Comparison of ENCODE assay signal across 1 cellular context in the genomic region with DNA sequence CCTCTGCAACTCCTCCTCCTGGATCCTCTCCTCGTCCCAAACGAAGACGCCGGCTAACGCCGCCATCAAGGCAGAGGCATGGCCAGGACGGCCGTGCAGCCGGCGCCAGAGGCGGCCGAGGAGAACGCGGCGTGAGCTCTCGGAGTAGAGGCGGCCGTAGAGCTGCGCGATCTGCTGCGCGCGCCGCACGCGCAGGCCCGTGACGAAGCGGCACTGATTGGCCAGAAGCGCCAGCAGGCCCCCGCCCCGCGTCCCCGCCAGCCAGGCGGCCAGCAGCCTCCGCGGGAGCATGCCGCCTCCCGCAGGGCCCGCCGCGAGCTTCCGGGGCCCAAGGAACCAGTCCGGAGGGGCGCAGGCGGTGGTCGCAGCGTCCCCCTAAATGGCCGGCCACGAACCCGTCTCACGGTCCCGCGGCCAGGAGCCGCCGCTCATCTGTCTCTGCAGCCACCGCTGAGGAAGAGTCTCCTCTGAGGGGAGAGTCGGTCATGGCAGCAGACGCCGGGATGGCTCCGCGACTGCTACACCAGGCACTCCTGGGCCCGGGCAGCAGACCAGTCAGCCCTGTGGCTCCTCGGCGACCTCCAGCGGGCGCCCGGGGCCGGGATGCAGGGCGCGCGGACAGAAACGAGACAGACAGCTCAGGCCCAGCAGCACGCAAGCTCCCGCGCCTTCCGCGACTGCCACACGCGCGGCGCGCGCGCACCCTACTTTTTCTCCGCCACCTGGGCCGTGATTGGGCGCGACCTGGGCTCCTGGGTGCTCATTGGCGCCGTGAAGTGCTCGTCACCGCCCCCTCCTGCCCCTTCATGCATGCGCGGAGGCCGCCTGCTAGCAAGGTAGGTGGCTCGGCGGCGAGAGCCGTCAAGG.
TF ChIP-seq lines count a peak whose summit lies in the region.

A gene with protein sequence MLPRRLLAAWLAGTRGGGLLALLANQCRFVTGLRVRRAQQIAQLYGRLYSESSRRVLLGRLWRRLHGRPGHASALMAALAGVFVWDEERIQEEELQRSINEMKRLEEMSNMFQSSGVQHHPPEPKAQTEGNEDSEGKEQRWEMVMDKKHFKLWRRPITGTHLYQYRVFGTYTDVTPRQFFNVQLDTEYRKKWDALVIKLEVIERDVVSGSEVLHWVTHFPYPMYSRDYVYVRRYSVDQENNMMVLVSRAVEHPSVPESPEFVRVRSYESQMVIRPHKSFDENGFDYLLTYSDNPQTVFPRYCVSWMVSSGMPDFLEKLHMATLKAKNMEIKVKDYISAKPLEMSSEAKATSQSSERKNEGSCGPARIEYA (minus strand): TSS at position 684 of the 867 bp plus-strand sequence. CDS start 393 bp downstream, at position 291.

TF ChIP-seq in HepG2, 621 proteins besides CTCF, POLR2A, EP300 and RAD21 (continued from another document and continues in another):
- TF ChIP-seq, protein P1, sequence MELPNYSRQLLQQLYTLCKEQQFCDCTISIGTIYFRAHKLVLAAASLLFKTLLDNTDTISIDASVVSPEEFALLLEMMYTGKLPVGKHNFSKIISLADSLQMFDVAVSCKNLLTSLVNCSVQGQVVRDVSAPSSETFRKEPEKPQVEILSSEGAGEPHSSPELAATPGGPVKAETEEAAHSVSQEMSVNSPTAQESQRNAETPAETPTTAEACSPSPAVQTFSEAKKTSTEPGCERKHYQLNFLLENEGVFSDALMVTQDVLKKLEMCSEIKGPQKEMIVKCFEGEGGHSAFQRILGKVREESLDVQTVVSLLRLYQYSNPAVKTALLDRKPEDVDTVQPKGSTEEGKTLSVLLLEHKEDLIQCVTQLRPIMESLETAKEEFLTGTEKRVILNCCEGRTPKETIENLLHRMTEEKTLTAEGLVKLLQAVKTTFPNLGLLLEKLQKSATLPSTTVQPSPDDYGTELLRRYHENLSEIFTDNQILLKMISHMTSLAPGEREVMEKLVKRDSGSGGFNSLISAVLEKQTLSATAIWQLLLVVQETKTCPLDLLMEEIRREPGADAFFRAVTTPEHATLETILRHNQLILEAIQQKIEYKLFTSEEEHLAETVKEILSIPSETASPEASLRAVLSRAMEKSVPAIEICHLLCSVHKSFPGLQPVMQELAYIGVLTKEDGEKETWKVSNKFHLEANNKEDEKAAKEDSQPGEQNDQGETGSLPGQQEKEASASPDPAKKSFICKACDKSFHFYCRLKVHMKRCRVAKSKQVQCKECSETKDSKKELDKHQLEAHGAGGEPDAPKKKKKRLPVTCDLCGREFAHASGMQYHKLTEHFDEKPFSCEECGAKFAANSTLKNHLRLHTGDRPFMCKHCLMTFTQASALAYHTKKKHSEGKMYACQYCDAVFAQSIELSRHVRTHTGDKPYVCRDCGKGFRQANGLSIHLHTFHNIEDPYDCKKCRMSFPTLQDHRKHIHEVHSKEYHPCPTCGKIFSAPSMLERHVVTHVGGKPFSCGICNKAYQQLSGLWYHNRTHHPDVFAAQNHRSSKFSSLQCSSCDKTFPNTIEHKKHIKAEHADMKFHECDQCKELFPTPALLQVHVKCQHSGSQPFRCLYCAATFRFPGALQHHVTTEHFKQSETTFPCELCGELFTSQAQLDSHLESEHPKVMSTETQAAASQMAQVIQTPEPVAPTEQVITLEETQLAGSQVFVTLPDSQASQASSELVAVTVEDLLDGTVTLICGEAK (IDR thresholded peaks at IDR 0.05): no peak
- TF ChIP-seq, protein P1 (CRISPR knock-in tag; IDR thresholded peaks at IDR 0.05): peak; percentile 79; the same call in 1 of the 2 replicates
- TF ChIP-seq, protein P2, sequence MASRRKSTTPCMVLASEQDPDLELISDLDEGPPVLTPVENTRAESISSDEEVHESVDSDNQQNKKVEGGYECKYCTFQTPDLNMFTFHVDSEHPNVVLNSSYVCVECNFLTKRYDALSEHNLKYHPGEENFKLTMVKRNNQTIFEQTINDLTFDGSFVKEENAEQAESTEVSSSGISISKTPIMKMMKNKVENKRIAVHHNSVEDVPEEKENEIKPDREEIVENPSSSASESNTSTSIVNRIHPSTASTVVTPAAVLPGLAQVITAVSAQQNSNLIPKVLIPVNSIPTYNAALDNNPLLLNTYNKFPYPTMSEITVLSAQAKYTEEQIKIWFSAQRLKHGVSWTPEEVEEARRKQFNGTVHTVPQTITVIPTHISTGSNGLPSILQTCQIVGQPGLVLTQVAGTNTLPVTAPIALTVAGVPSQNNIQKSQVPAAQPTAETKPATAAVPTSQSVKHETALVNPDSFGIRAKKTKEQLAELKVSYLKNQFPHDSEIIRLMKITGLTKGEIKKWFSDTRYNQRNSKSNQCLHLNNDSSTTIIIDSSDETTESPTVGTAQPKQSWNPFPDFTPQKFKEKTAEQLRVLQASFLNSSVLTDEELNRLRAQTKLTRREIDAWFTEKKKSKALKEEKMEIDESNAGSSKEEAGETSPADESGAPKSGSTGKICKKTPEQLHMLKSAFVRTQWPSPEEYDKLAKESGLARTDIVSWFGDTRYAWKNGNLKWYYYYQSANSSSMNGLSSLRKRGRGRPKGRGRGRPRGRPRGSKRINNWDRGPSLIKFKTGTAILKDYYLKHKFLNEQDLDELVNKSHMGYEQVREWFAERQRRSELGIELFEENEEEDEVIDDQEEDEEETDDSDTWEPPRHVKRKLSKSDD (CRISPR knock-in tag; IDR thresholded peaks at IDR 0.05; ENCODE audit: low read depth): peak; percentile 92
- TF ChIP-seq ZNF446 (CRISPR knock-in tag; IDR thresholded peaks at IDR 0.05): peak; percentile 82
- TF ChIP-seq, protein P3, sequence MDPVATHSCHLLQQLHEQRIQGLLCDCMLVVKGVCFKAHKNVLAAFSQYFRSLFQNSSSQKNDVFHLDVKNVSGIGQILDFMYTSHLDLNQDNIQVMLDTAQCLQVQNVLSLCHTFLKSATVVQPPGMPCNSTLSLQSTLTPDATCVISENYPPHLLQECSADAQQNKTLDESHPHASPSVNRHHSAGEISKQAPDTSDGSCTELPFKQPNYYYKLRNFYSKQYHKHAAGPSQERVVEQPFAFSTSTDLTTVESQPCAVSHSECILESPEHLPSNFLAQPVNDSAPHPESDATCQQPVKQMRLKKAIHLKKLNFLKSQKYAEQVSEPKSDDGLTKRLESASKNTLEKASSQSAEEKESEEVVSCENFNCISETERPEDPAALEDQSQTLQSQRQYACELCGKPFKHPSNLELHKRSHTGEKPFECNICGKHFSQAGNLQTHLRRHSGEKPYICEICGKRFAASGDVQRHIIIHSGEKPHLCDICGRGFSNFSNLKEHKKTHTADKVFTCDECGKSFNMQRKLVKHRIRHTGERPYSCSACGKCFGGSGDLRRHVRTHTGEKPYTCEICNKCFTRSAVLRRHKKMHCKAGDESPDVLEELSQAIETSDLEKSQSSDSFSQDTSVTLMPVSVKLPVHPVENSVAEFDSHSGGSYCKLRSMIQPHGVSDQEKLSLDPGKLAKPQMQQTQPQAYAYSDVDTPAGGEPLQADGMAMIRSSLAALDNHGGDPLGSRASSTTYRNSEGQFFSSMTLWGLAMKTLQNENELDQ (CRISPR knock-in tag; IDR thresholded peaks at IDR 0.05; ENCODE audit: borderline replicate concordance): no peak
- no peak for TF ChIP-seq ZSCAN20 (CRISPR knock-in tag; IDR thresholded peaks at IDR 0.05; ENCODE audit: borderline replicate concordance)
- peak; percentile 79 for TF ChIP-seq NR2C2 (CRISPR knock-in tag; IDR thresholded peaks at IDR 0.05; ENCODE audit: borderline replicate concordance)
- TF ChIP-seq ATF7 (IDR thresholded peaks at IDR 0.05): no peak
- TF ChIP-seq ATF7 (CRISPR knock-in tag; IDR thresholded peaks at IDR 0.05): peak; percentile 72
- peak; percentile 96; the same call in 1 of the 2 replicates for TF ChIP-seq ZNF451 (CRISPR knock-in tag; IDR thresholded peaks at IDR 0.05)
- TF ChIP-seq KAT7 (CRISPR knock-in tag; IDR thresholded peaks at IDR 0.05; ENCODE audit: borderline replicate concordance): peak; percentile 28; the same call in 1 of the 2 replicates
- TF ChIP-seq SALL1 (CRISPR knock-in tag; IDR thresholded peaks at IDR 0.05): peak; percentile 74
- TF ChIP-seq CBX5 (CRISPR knock-in tag; IDR thresholded peaks at IDR 0.05; ENCODE audit: borderline replicate concordance): peak; percentile 56; the same call in 1 of the 2 replicates
- no peak for TF ChIP-seq ZNF720 (CRISPR knock-in tag; IDR thresholded peaks at IDR 0.05)
- no peak; the same call in 1 of the 2 replicates for TF ChIP-seq CCDC6 (CRISPR knock-in tag; IDR thresholded peaks at IDR 0.05)
- TF ChIP-seq ZNF7 (CRISPR knock-in tag; IDR thresholded peaks at IDR 0.05): no peak
- TF ChIP-seq RARA (CRISPR knock-in tag; IDR thresholded peaks at IDR 0.05): no peak
- no peak; the same call in 1 of the 2 replicates for TF ChIP-seq ZBTB42 (CRISPR knock-in tag; IDR thresholded peaks at IDR 0.05)
- TF ChIP-seq PTBP1 (IDR thresholded peaks at IDR 0.05; ENCODE audit: low read depth, low read length, poor library complexity, severe bottlenecking): no peak
- TF ChIP-seq, protein P4, sequence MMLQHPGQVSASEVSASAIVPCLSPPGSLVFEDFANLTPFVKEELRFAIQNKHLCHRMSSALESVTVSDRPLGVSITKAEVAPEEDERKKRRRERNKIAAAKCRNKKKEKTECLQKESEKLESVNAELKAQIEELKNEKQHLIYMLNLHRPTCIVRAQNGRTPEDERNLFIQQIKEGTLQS (CRISPR knock-in tag; IDR thresholded peaks at IDR 0.05): no peak; the same call in 1 of the 2 replicates
- TF ChIP-seq CREM (IDR thresholded peaks at IDR 0.05): peak; percentile 65; the same call in 1 of the 2 replicates
- TF ChIP-seq CREM (CRISPR knock-in tag; IDR thresholded peaks at IDR 0.05): no peak
- 0 out of 2 replicates have a peak, but pooled peaks have one; percentile 52 for TF ChIP-seq REXO4 (CRISPR knock-in tag; IDR thresholded peaks at IDR 0.05; ENCODE audit: borderline replicate concordance)
- peak; percentile 77 for TF ChIP-seq TMF1 (CRISPR knock-in tag; IDR thresholded peaks at IDR 0.05; ENCODE audit: low read depth)
- peak; percentile 66; the same call in 1 of the 2 replicates for TF ChIP-seq ZFP1 (CRISPR knock-in tag; IDR thresholded peaks at IDR 0.05)
- TF ChIP-seq SCMH1 (CRISPR knock-in tag; IDR thresholded peaks at IDR 0.05; ENCODE audit: borderline replicate concordance): no peak
- peak; percentile 77; the same call in 1 of the 2 replicates for TF ChIP-seq ZNF160 (CRISPR knock-in tag; IDR thresholded peaks at IDR 0.05)
- peak; percentile 95 for TF ChIP-seq ZNF253 (CRISPR knock-in tag; IDR thresholded peaks at IDR 0.05; ENCODE audit: borderline replicate concordance)
- TF ChIP-seq, protein P5, sequence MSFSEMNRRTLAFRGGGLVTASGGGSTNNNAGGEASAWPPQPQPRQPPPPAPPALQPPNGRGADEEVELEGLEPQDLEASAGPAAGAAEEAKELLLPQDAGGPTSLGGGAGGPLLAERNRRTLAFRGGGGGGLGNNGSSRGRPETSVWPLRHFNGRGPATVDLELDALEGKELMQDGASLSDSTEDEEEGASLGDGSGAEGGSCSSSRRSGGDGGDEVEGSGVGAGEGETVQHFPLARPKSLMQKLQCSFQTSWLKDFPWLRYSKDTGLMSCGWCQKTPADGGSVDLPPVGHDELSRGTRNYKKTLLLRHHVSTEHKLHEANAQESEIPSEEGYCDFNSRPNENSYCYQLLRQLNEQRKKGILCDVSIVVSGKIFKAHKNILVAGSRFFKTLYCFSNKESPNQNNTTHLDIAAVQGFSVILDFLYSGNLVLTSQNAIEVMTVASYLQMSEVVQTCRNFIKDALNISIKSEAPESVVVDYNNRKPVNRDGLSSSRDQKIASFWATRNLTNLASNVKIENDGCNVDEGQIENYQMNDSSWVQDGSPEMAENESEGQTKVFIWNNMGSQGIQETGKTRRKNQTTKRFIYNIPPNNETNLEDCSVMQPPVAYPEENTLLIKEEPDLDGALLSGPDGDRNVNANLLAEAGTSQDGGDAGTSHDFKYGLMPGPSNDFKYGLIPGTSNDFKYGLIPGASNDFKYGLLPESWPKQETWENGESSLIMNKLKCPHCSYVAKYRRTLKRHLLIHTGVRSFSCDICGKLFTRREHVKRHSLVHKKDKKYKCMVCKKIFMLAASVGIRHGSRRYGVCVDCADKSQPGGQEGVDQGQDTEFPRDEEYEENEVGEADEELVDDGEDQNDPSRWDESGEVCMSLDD (CRISPR knock-in tag; IDR thresholded peaks at IDR 0.05; ENCODE audit: borderline replicate concordance): no peak; the same call in 1 of the 2 replicates
- TF ChIP-seq ZBTB7A (CRISPR knock-in tag; IDR thresholded peaks at IDR 0.05): peak; percentile 78
- TF ChIP-seq EEA1 (CRISPR knock-in tag; IDR thresholded peaks at IDR 0.05; ENCODE audit: borderline replicate concordance): peak; percentile 90; the same call in 1 of the 2 replicates
- TF ChIP-seq SMAD1 (CRISPR knock-in tag; IDR thresholded peaks at IDR 0.05; ENCODE audit: borderline replicate concordance, low read depth): 0 out of 2 replicates have a peak, but pooled peaks have one; percentile 80
- no peak for TF ChIP-seq SSRP1 (CRISPR knock-in tag; IDR thresholded peaks at IDR 0.05)
- TF ChIP-seq, protein P6, sequence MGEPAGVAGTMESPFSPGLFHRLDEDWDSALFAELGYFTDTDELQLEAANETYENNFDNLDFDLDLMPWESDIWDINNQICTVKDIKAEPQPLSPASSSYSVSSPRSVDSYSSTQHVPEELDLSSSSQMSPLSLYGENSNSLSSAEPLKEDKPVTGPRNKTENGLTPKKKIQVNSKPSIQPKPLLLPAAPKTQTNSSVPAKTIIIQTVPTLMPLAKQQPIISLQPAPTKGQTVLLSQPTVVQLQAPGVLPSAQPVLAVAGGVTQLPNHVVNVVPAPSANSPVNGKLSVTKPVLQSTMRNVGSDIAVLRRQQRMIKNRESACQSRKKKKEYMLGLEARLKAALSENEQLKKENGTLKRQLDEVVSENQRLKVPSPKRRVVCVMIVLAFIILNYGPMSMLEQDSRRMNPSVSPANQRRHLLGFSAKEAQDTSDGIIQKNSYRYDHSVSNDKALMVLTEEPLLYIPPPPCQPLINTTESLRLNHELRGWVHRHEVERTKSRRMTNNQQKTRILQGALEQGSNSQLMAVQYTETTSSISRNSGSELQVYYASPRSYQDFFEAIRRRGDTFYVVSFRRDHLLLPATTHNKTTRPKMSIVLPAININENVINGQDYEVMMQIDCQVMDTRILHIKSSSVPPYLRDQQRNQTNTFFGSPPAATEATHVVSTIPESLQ (CRISPR knock-in tag; conservative IDR thresholded peaks at IDR 0.05): no peak
